ENCODE assay signal across 26 cellular contexts in the genomic region with DNA sequence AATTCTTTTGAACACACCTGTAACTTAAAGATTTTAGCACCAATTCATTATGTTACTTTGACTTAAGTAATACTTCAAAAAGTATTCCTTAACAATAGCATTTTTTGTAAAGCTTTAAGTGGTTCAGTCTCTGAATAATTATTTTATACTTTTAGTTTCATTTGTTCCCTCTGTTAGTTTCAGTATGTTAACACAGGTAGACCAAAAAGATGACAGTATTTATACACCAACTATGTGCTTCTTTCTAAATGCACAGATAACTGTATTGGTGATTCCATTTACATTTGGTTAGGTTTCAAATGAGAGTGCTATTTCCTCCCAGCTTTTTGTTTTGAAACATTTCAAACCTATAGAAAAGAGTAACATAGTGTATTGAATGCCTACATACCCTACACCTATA. TPM values are rescaled to one million over a fixed set of nuclear protein-coding genes. Genes with fewer than 3 reads are reported as not detected.
DNase-seq lines count a peak whose midpoint lies in the region; ATAC-seq, FAIRE-seq and TF ChIP-seq lines count a peak whose summit lies in the region.
"Had no signal": no experiment of that assay in that cellular context is flagged by ENCODE, and none has a peak within 500 bp of the region (broad histone marks: within the 10 kb centered on the region; RNA-seq: fewer than 3 reads in every experiment).

No MANE protein-coding gene starts in this region.

- no peak overlapping the region for H3K4me3 Mint-ChIP-seq in naive thymus-derived CD8-positive, alpha-beta T cell
- H3K4me3 Mint-ChIP-seq: stimulated activated naive B cell treated with anti-CD40 and anti-IgM and Interleukin-4, amounts not matched to agents 10 μg/mL and 1 μg/mL and 100 μg/mL, for 72 hours had no signal

- peaks cover 45 to 98% (median 94%) of the 10 kb centered on the region in 4 donors for H3K4me1 Mint-ChIP-seq in naive thymus-derived CD8-positive, alpha-beta T cell

- no peak overlapping the region for H3K4me3 ChIP-seq in MM.1S (ENCODE audit: low read length)
- H3K4me3 ChIP-seq: BLaER1 treated with 17β-estradiol and CSF1 and Interleukin-3, amounts not matched to agents 10 nM and 100 nM; dorsolateral prefrontal cortex; gastroesophageal sphincter; hepatocyte; SK-N-MC had no signal

- H3K27ac Mint-ChIP-seq in naive thymus-derived CD8-positive, alpha-beta T cell: peak overlapping the region in 5 of 10 donors; percentile 30 to 99 (median 96)
- H3K27ac Mint-ChIP-seq: stimulated activated naive B cell treated with anti-CD40 and anti-IgM and Interleukin-4, amounts not matched to agents 10 μg/mL and 1 μg/mL and 100 μg/mL, for 72 hours had no signal

- no peaks in the 10 kb centered on the region for H3K27me3 ChIP-seq in MM.1S (replicated peaks; ENCODE audit: insufficient read depth, low read length)
- H3K27me3 ChIP-seq: BLaER1 treated with 17β-estradiol and CSF1 and Interleukin-3, amounts not matched to agents 10 nM and 100 nM; dorsolateral prefrontal cortex; gastroesophageal sphincter; hepatocyte had no signal

- peak; percentile 61 for FAIRE-seq in GM18507 (lab: Jason Lieb, UNC)
- FAIRE-seq: endothelial cell of umbilical vein, G401.6 had no signal

- no peaks in the 10 kb centered on the region for H3K27me3 Mint-ChIP-seq in naive thymus-derived CD8-positive, alpha-beta T cell
- H3K27me3 Mint-ChIP-seq: stimulated activated naive B cell treated with anti-CD40 and anti-IgM and Interleukin-4, amounts not matched to agents 10 μg/mL and 1 μg/mL and 100 μg/mL, for 72 hours had no signal

- no peaks in the 10 kb centered on the region for H3K9me3 ChIP-seq in MM.1S (replicated peaks; ENCODE audit: insufficient read depth, low read length)
- H3K9me3 ChIP-seq: Caco-2, gastroesophageal sphincter had no signal

- H3K9me3 Mint-ChIP-seq in naive thymus-derived CD8-positive, alpha-beta T cell: no peaks in the 10 kb centered on the region

- no peaks in the 10 kb centered on the region for H4K20me1 ChIP-seq in MM.1S (ENCODE audit: insufficient read depth, low read length)

- no peaks in the 10 kb centered on the region for H3F3A ChIP-seq in MM.1S (ENCODE audit: insufficient read depth, low read length)

- ATAC-seq in GM19467 (IDR thresholded peaks at IDR 0.05; ENCODE audit: unreplicated experiment): peak; percentile 45
- ATAC-seq in HG02798 (IDR thresholded peaks at IDR 0.05; ENCODE audit: poor library complexity, unreplicated experiment): peak; percentile 55
- no peak for ATAC-seq in naive thymus-derived CD8-positive, alpha-beta T cell
- no peak for ATAC-seq in HG03095 (IDR thresholded peaks at IDR 0.05; ENCODE audit: unreplicated experiment)
- ATAC-seq in HG03196 (IDR thresholded peaks at IDR 0.05; ENCODE audit: unreplicated experiment): no peak
- ATAC-seq: gastroesophageal sphincter; stimulated activated naive B cell treated with anti-CD40 and anti-IgM and Interleukin-4, amounts not matched to agents 10 μg/mL and 1 μg/mL and 100 μg/mL, for 72 hours had no signal

- no peak for TF ChIP-seq CTCF in MM.1S (IDR thresholded peaks at IDR 0.05; ENCODE audit: low read length)

- peaks cover 13% of the 10 kb centered on the region for H3K4me1 ChIP-seq in MM.1S (ENCODE audit: low read length)

- no peak overlapping the region for H3K27ac ChIP-seq in MM.1S (ENCODE audit: low read length)
- H3K27ac ChIP-seq: BLaER1 treated with 17β-estradiol and CSF1 and Interleukin-3, amounts not matched to agents 10 nM and 100 nM; dorsolateral prefrontal cortex; gastroesophageal sphincter; hepatocyte; SK-N-MC had no signal

- DNase-seq in GM18507 (ENCODE audit: extremely low spot score, insufficient read length, low read depth) (no peak), MM.1S (peak; percentile 22), NCI-H1930 (lab: John Stamatoyannopoulos, UW) (no peak)
- no peak for DNase-seq in naive thymus-derived CD8-positive, alpha-beta T cell
- DNase-seq: activated effector memory CD4-positive, alpha-beta T cell treated with Interleukin-2 at 50 U/mL for 16 hours; activated T-cell treated with anti-CD3 and anti-CD28 coated beads for 4 hours; Caco-2; dorsolateral prefrontal cortex; H7; mesendoderm; NCI-H1417 treated with DMSO at 0.1 percent for 48 hours; NCI-H2107; NCI-H446; NCI-H774; stimulated activated CD4-positive, alpha-beta T cell treated with anti-CD3 and anti-CD28 coated beads, Interleukin-15, amount 100 ng/mL, for 24 hours; stimulated activated naive B cell treated with anti-CD40 and anti-IgM and Interleukin-4, amounts not matched to agents 10 μg/mL and 1 μg/mL and 100 μg/mL, for 72 hours had no signal

- POLR2A ChIA-PET in naive thymus-derived CD8-positive, alpha-beta T cell (lab: Charles Lee): interaction anchor here (0.9 kb wide), 1 partner anchor 13 kb away, joined by 3 read pairs; no protein-coding TSS in a partner anchor

- no peaks in the 10 kb centered on the region for H3K36me3 ChIP-seq in MM.1S (replicated peaks; ENCODE audit: insufficient read depth, low read length)

- peaks cover 0 to 28% (median 27%) of the 10 kb centered on the region in 3 donors for H3K36me3 Mint-ChIP-seq in naive thymus-derived CD8-positive, alpha-beta T cell

- peak overlapping the region; percentile 22; the same call in 1 of the 2 replicates for H3K4me2 ChIP-seq in MM.1S (ENCODE audit: low read depth, low read length)
- H3K4me2 ChIP-seq: BLaER1 treated with 17β-estradiol and CSF1 and Interleukin-3, amounts not matched to agents 10 nM and 100 nM; hepatocyte had no signal

- H3K79me2 ChIP-seq in MM.1S (ENCODE audit: low read length): peaks cover 97% of the 10 kb centered on the region

- no peak overlapping the region for H3K9ac ChIP-seq in MM.1S (ENCODE audit: low read length)
- H3K9ac ChIP-seq: BLaER1 treated with 17β-estradiol and CSF1 and Interleukin-3, amounts not matched to agents 10 nM and 100 nM had no signal

- no peaks in the 10 kb centered on the region for H3K9me2 ChIP-seq in MM.1S (replicated peaks; ENCODE audit: insufficient read depth, low read length)

- no peak overlapping the region for H2AFZ ChIP-seq in MM.1S (ENCODE audit: low read length)
- H2AFZ ChIP-seq: hepatocyte had no signal

RNA-seq across cellular contexts. Expression of a gene that starts 14.0 kb away (rescaled TPM):
- total RNA-seq in naive thymus-derived CD8-positive, alpha-beta T cell: 10 to 100 TPM; 39.7 to 44.9 TPM
- 10 to 100 TPM; 46.6 to 55.1 (median 48.2) TPM for polyA plus RNA-seq in naive thymus-derived CD8-positive, alpha-beta T cell

Comparison
In these comparisons a context has a peak if more than half of its experiments do, and no peak if none do; other contexts are left out.
1. ATAC-seq: peak in GM19467 (single experiment) and HG02798 (single experiment); none in naive thymus-derived CD8-positive, alpha-beta T cell (0 of 2), HG03095 (single experiment) and HG03196 (single experiment).